1 cellular context compared by ENCODE assay signal in the genomic region with DNA sequence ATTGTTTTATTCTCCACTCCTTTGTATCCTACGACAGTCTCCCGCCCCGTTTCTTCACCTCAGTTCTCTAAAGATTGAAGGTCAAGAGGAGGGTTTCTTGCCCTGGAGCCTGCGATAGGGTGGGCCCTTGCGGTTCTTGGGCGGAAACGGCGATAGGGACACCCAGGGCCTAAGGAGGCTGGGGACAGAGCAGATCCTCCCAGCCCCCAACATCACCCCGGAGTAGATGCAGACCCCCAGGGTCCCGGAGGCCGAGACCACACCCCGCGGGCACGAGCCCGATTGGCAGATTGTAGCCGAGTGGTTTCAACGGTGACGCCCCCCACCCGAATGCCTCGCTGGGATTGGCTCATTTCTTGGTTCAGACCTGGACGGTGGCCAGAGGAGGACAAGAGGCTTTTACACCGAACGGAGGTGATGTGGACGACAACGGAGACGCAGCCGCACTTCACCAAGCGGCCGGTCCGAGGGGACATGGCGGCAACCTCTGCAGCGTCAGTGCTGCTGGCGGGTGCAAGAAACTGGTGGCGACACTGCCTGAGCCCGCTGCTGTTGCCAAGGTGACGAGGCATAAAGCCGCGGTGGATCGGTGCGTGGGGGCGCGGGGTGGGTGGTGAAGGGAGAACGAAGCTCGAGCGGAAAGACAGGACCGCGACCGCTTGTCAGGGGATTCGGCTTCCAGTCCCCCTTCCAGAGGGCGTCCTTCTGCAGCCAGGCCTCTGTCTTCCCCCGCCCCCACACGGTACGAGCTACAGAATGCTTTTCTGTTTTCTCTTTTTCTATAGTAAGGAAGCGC.
TF ChIP-seq lines count a peak whose summit lies in the region.

No MANE protein-coding gene starts in this region.

TF ChIP-seq in HEK293, 187 proteins besides CTCF, POLR2A, EP300 and RAD21 (continued from another document and continues in another):
- TF ChIP-seq, protein P1, sequence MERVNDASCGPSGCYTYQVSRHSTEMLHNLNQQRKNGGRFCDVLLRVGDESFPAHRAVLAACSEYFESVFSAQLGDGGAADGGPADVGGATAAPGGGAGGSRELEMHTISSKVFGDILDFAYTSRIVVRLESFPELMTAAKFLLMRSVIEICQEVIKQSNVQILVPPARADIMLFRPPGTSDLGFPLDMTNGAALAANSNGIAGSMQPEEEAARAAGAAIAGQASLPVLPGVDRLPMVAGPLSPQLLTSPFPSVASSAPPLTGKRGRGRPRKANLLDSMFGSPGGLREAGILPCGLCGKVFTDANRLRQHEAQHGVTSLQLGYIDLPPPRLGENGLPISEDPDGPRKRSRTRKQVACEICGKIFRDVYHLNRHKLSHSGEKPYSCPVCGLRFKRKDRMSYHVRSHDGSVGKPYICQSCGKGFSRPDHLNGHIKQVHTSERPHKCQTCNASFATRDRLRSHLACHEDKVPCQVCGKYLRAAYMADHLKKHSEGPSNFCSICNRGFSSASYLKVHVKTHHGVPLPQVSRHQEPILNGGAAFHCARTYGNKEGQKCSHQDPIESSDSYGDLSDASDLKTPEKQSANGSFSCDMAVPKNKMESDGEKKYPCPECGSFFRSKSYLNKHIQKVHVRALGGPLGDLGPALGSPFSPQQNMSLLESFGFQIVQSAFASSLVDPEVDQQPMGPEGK (tag by site-specific recombination; IDR thresholded peaks at IDR 0.05): peak; percentile 91
- TF ChIP-seq SP2 (tag by site-specific recombination; IDR thresholded peaks at IDR 0.05) (peak; percentile 80), ZNF133 (tag by site-specific recombination; IDR thresholded peaks at IDR 0.05) (no peak), ZNF473 (tag by site-specific recombination; IDR thresholded peaks at IDR 0.05) (no peak), HIC1 (tag by site-specific recombination; IDR thresholded peaks at IDR 0.05) (peak; percentile 75; the same call in 1 of the 2 replicates), ZNF19 (tag by site-specific recombination; IDR thresholded peaks at IDR 0.05; ENCODE audit: low read depth) (no peak), ZNF23 (tag by site-specific recombination; IDR thresholded peaks at IDR 0.05; ENCODE audit: borderline replicate concordance) (no peak), ZIC2 (tag by site-specific recombination; IDR thresholded peaks at IDR 0.05) (0 out of 2 replicates have a peak, but pooled peaks have one; percentile 19), ZNF302 (tag by site-specific recombination; IDR thresholded peaks at IDR 0.05; ENCODE audit: low read depth) (no peak), ZNF202 (tag by site-specific recombination; IDR thresholded peaks at IDR 0.05; ENCODE audit: borderline replicate concordance) (no peak), ZNF488 (tag by site-specific recombination; IDR thresholded peaks at IDR 0.05) (no peak), ZNF214 (tag by site-specific recombination; IDR thresholded peaks at IDR 0.05; ENCODE audit: borderline replicate concordance) (no peak), ZFP3 (tag by site-specific recombination; IDR thresholded peaks at IDR 0.05; ENCODE audit: low read depth) (no peak), ZNF423 (tag by site-specific recombination; IDR thresholded peaks at IDR 0.05) (no peak), OVOL3 (tag by site-specific recombination; IDR thresholded peaks at IDR 0.05) (no peak), ZNF837 (tag by site-specific recombination; IDR thresholded peaks at IDR 0.05) (no peak), TRIM28 (IDR thresholded peaks at IDR 0.05; ENCODE audit: borderline replicate concordance, low read length) (no peak; the same call in 1 of the 2 replicates), ZNF366 (tag by site-specific recombination; conservative IDR thresholded peaks at IDR 0.05) (peak; percentile 63; the same call in 1 of the 2 replicates), ZNF174 (tag by site-specific recombination; IDR thresholded peaks at IDR 0.05) (no peak), ZNF830 (tag by site-specific recombination; IDR thresholded peaks at IDR 0.05; ENCODE audit: low read depth) (no peak), ZNF394 (tag by site-specific recombination; IDR thresholded peaks at IDR 0.05; ENCODE audit: borderline replicate concordance) (no peak; the same call in 1 of the 2 replicates), ZNF629 (tag by site-specific recombination; IDR thresholded peaks at IDR 0.05) (0 out of 2 replicates have a peak, but pooled peaks have one; percentile 32), ZNF776 (tag by site-specific recombination; IDR thresholded peaks at IDR 0.05; ENCODE audit: borderline replicate concordance) (no peak), KLF1 (tag by site-specific recombination; IDR thresholded peaks at IDR 0.05) (peak; percentile 51), EGR2 (tag by site-specific recombination; IDR thresholded peaks at IDR 0.05; ENCODE audit: low read depth) (peak; percentile 75), ZBTB6 (tag by site-specific recombination; IDR thresholded peaks at IDR 0.05) (no peak), ZNF2 (tag by site-specific recombination; IDR thresholded peaks at IDR 0.05) (peak; percentile 90), ZFP69B (tag by site-specific recombination; IDR thresholded peaks at IDR 0.05) (no peak; the same call in 1 of the 2 replicates), ZNF558 (tag by site-specific recombination; IDR thresholded peaks at IDR 0.05) (no peak), ZNF433 (tag by site-specific recombination; IDR thresholded peaks at IDR 0.05; ENCODE audit: low read depth) (no peak), ZNF16 (tag by site-specific recombination; IDR thresholded peaks at IDR 0.05; ENCODE audit: low read depth) (no peak), ZNF585B (tag by site-specific recombination; IDR thresholded peaks at IDR 0.05) (no peak), ZNF501 (tag by site-specific recombination; IDR thresholded peaks at IDR 0.05) (peak; percentile 95), MEIS1 (CRISPR knock-in tag; IDR thresholded peaks at IDR 0.05; ENCODE audit: borderline replicate concordance) (no peak), ZNF621 (tag by site-specific recombination; IDR thresholded peaks at IDR 0.05) (no peak), ZNF335 (tag by site-specific recombination; conservative IDR thresholded peaks at IDR 0.05) (peak; percentile 84), IKZF3 (tag by site-specific recombination; IDR thresholded peaks at IDR 0.05) (no peak), ZNF747 (tag by site-specific recombination; IDR thresholded peaks at IDR 0.05) (no peak), ZNF140 (tag by site-specific recombination; IDR thresholded peaks at IDR 0.05) (no peak), SETDB1 (IDR thresholded peaks at IDR 0.05; ENCODE audit: insufficient read length, low read length) (no peak), MYNN (tag by site-specific recombination; IDR thresholded peaks at IDR 0.05; ENCODE audit: borderline replicate concordance) (peak; percentile 92), ZNF785 (tag by site-specific recombination; IDR thresholded peaks at IDR 0.05) (no peak), BCL11B (tag by site-specific recombination; IDR thresholded peaks at IDR 0.05; ENCODE audit: low read depth) (no peak), ZNF223 (tag by site-specific recombination; IDR thresholded peaks at IDR 0.05) (no peak), GLIS2 (tag by site-specific recombination; IDR thresholded peaks at IDR 0.05) (peak; percentile 97), ZNF10 (tag by site-specific recombination; IDR thresholded peaks at IDR 0.05) (no peak; the same call in 1 of the 2 replicates), ZNF677 (tag by site-specific recombination; IDR thresholded peaks at IDR 0.05) (no peak), MZF1 (tag by site-specific recombination; IDR thresholded peaks at IDR 0.05; ENCODE audit: borderline replicate concordance) (peak; percentile 88), ZNF610 (tag by site-specific recombination; IDR thresholded peaks at IDR 0.05; ENCODE audit: borderline replicate concordance) (no peak), ZNF121 (tag by site-specific recombination; IDR thresholded peaks at IDR 0.05) (no peak)
- TF ChIP-seq, protein P2, sequence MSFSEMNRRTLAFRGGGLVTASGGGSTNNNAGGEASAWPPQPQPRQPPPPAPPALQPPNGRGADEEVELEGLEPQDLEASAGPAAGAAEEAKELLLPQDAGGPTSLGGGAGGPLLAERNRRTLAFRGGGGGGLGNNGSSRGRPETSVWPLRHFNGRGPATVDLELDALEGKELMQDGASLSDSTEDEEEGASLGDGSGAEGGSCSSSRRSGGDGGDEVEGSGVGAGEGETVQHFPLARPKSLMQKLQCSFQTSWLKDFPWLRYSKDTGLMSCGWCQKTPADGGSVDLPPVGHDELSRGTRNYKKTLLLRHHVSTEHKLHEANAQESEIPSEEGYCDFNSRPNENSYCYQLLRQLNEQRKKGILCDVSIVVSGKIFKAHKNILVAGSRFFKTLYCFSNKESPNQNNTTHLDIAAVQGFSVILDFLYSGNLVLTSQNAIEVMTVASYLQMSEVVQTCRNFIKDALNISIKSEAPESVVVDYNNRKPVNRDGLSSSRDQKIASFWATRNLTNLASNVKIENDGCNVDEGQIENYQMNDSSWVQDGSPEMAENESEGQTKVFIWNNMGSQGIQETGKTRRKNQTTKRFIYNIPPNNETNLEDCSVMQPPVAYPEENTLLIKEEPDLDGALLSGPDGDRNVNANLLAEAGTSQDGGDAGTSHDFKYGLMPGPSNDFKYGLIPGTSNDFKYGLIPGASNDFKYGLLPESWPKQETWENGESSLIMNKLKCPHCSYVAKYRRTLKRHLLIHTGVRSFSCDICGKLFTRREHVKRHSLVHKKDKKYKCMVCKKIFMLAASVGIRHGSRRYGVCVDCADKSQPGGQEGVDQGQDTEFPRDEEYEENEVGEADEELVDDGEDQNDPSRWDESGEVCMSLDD (tag by site-specific recombination; IDR thresholded peaks at IDR 0.05): no peak
- TF ChIP-seq, protein P3, sequence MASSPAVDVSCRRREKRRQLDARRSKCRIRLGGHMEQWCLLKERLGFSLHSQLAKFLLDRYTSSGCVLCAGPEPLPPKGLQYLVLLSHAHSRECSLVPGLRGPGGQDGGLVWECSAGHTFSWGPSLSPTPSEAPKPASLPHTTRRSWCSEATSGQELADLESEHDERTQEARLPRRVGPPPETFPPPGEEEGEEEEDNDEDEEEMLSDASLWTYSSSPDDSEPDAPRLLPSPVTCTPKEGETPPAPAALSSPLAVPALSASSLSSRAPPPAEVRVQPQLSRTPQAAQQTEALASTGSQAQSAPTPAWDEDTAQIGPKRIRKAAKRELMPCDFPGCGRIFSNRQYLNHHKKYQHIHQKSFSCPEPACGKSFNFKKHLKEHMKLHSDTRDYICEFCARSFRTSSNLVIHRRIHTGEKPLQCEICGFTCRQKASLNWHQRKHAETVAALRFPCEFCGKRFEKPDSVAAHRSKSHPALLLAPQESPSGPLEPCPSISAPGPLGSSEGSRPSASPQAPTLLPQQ (tag by site-specific recombination; IDR thresholded peaks at IDR 0.05): no peak; the same call in 1 of the 2 replicates
- TF ChIP-seq, protein P4, sequence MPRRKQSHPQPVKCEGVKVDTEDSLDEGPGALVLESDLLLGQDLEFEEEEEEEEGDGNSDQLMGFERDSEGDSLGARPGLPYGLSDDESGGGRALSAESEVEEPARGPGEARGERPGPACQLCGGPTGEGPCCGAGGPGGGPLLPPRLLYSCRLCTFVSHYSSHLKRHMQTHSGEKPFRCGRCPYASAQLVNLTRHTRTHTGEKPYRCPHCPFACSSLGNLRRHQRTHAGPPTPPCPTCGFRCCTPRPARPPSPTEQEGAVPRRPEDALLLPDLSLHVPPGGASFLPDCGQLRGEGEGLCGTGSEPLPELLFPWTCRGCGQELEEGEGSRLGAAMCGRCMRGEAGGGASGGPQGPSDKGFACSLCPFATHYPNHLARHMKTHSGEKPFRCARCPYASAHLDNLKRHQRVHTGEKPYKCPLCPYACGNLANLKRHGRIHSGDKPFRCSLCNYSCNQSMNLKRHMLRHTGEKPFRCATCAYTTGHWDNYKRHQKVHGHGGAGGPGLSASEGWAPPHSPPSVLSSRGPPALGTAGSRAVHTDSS (tag by site-specific recombination; IDR thresholded peaks at IDR 0.05): no peak
- TF ChIP-seq, protein P5, sequence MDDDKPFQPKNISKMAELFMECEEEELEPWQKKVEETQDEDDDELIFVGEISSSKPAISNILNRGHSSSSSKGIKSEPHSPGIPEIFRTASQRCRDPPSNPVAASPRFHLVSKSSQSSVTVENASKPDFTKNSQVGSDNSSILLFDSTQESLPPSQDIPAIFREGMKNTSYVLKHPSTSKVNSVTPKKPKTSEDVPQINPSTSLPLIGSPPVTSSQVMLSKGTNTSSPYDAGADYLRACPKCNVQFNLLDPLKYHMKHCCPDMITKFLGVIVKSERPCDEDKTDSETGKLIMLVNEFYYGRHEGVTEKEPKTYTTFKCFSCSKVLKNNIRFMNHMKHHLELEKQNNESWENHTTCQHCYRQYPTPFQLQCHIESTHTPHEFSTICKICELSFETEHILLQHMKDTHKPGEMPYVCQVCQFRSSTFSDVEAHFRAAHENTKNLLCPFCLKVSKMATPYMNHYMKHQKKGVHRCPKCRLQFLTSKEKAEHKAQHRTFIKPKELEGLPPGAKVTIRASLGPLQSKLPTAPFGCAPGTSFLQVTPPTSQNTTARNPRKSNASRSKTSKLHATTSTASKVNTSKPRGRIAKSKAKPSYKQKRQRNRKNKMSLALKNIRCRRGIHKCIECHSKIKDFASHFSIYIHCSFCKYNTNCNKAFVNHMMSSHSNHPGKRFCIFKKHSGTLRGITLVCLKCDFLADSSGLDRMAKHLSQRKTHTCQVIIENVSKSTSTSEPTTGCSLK (tag by site-specific recombination; IDR thresholded peaks at IDR 0.05): no peak
